In genomic region chr6:5866547-5867051, GRCh38 we compare ENCODE assay signal across 9 cellular contexts.
A peak's percentile ranks its signal among the peaks of the same experiment; 100 is the strongest.
DNase-seq lines count a peak whose midpoint lies in the region; ATAC-seq, FAIRE-seq and TF ChIP-seq lines count a peak whose summit lies in the region.
"Had no signal": no experiment of that assay in that cellular context is flagged by ENCODE, and none has a peak within 500 bp of the region (broad histone marks: within the 10 kb centered on the region; RNA-seq: fewer than 3 reads in every experiment).

No MANE protein-coding gene starts in this region.

- no peak overlapping the region for H3K4me3 Mint-ChIP-seq in mesothelial cell of epicardium

- DNase-seq in ELR (ENCODE audit: low read depth) (peak; percentile 12), NCI-H2171 treated with DMSO at 0.1 percent for 48 hours (lab: John Stamatoyannopoulos, UW) (peak; percentile 96), body of pancreas (no peak), mesothelial cell of epicardium (ENCODE audit: low spot score in 2 of 2, unreplicated experiment in 2 of 2) (no peak), GM12892 (ENCODE audit: insufficient read length) (no peak), T1000 (lab: John Stamatoyannopoulos, UW) (no peak)
- no peak for DNase-seq in effector CD8-positive, alpha-beta T cell (lab: John Stamatoyannopoulos, UW)
- DNase-seq: left cardiac atrium had no signal

- H3K9me3 ChIP-seq in body of pancreas: peaks cover 0 to 3% (median 0%) of the 10 kb centered on the region in 3 donors
- no peaks in the 10 kb centered on the region for H3K9me3 ChIP-seq in mucosa of stomach (ENCODE audit: control insufficient read depth, low read length)

- no peak for TF ChIP-seq POLR2A in body of pancreas (IDR thresholded peaks at IDR 0.05)
- no peak for TF ChIP-seq POLR2A in GM12892 (IDR thresholded peaks at IDR 0.05; ENCODE audit: low read depth, low read length)

- peak; percentile 69 for ATAC-seq in body of pancreas

- H3K27ac Mint-ChIP-seq in mesothelial cell of epicardium: no peak overlapping the region

- H3K4me1 Mint-ChIP-seq in mesothelial cell of epicardium: no peaks in the 10 kb centered on the region

- H3K36me3 ChIP-seq in body of pancreas (replicated peaks in 1 of 2; ENCODE audit: insufficient read depth in 1 of 2, low read depth in 2 of 2): no peaks in the 10 kb centered on the region
- no peaks in the 10 kb centered on the region for H3K36me3 ChIP-seq in mucosa of stomach (ENCODE audit: control insufficient read depth, insufficient read depth, low read length)

- no peaks in the 10 kb centered on the region for H3K4me1 ChIP-seq in body of pancreas
- peaks cover 5% of the 10 kb centered on the region for H3K4me1 ChIP-seq in mucosa of stomach (ENCODE audit: control insufficient read depth, insufficient read depth, low read length)

- no peak overlapping the region for H3K4me3 ChIP-seq in body of pancreas
- peak overlapping the region; percentile 31 for H3K4me3 ChIP-seq in mucosa of stomach (ENCODE audit: low read length)

- H3K27me3 ChIP-seq in body of pancreas (no peaks in the 10 kb centered on the region), mucosa of stomach (ENCODE audit: control insufficient read depth, insufficient read depth, low read length) (no peaks in the 10 kb centered on the region)

- intact Hi-C loops in body of pancreas (cut with DNase I): no loop called here

- H3K27me3 Mint-ChIP-seq in mesothelial cell of epicardium (ENCODE audit: low read depth): peaks cover 28% of the 10 kb centered on the region

- FAIRE-seq in GM12892 (lab: Jason Lieb, UNC): no peak

- peaks cover 15% of the 10 kb centered on the region for H3K9me3 Mint-ChIP-seq in mesothelial cell of epicardium

- no peak for TF ChIP-seq CTCF in body of pancreas (IDR thresholded peaks at IDR 0.05)
- TF ChIP-seq CTCF in mesothelial cell of epicardium (IDR thresholded peaks at IDR 0.05; ENCODE audit: unreplicated experiment): no peak

- H3K36me3 Mint-ChIP-seq in mesothelial cell of epicardium: no peaks in the 10 kb centered on the region

- H3K27ac ChIP-seq in body of pancreas: no peak overlapping the region

- WGBS in body of pancreas, 2 donors: 17 to 20% methylated on average over 4 of the region's 4 CpGs

- peak overlapping the region; percentile 11 for H3K9ac ChIP-seq in mucosa of stomach (ENCODE audit: low read length)

Comparison
In these comparisons a context has a peak if more than half of its experiments do, and no peak if none do; other contexts are left out.
1. DNase-seq: peak in ELR (single experiment) and NCI-H2171 treated with DMSO at 0.1 percent for 48 hours (single experiment); none in body of pancreas (0 of 4), effector CD8-positive, alpha-beta T cell (single experiment), mesothelial cell of epicardium (0 of 2), GM12892 (single experiment) and T1000 (single experiment).